In genomic region chr12:7375145-7375543, GRCh38 we compare ENCODE assay signal across 14 cellular contexts.
"Had no signal": no experiment of that assay in that cellular context is flagged by ENCODE, and none has a peak within 500 bp of the region (broad histone marks: within the 10 kb centered on the region; RNA-seq: fewer than 3 reads in every experiment).

No MANE protein-coding gene starts in this region.

- H3K27ac Mint-ChIP-seq: activated naive CD8-positive, alpha-beta T cell; activated T-cell treated with anti-CD3 and anti-CD28 coated beads, Interleukin-2, amount 50 U/mL, for 72 hours; effector memory CD8-positive, alpha-beta T cell; natural killer cell treated with Interleukin-12 subunit alpha and Interleukin-12 subunit beta and Interleukin-15 and Interleukin-18, amount 100 ng/mL, for 72 hours; WTC11 had no signal

- ATAC-seq: activated T-cell treated with anti-CD3 and anti-CD28 coated beads, Interleukin-2, amount 50 U/mL, for 72 hours; effector memory CD8-positive, alpha-beta T cell; heart left ventricle; right cardiac atrium had no signal

- DNase-seq: activated CD4-positive, alpha-beta T cell treated with anti-CD3 and anti-CD28 coated beads, Interleukin-2, amount 50 U/mL, for 4 hours; activated naive CD4-positive, alpha-beta T cell; activated T-cell treated with anti-CD3 and anti-CD28 coated beads for 4 hours; anterior cingulate cortex; cortex of kidney; effector memory CD8-positive, alpha-beta T cell; kidney glomerular epithelial cell; stimulated activated naive CD4-positive, alpha-beta T cell had no signal

- H3K9me3 Mint-ChIP-seq: effector memory CD8-positive, alpha-beta T cell; natural killer cell treated with Interleukin-12 subunit alpha and Interleukin-12 subunit beta and Interleukin-15 and Interleukin-18, amount 100 ng/mL, for 72 hours had no signal

- H3K4me3 Mint-ChIP-seq: activated naive CD8-positive, alpha-beta T cell; activated T-cell treated with anti-CD3 and anti-CD28 coated beads, Interleukin-2, amount 50 U/mL, for 72 hours; effector memory CD8-positive, alpha-beta T cell; natural killer cell treated with Interleukin-12 subunit alpha and Interleukin-12 subunit beta and Interleukin-15 and Interleukin-18, amount 100 ng/mL, for 72 hours; WTC11 had no signal

- H3K36me3 Mint-ChIP-seq: natural killer cell treated with Interleukin-12 subunit alpha and Interleukin-12 subunit beta and Interleukin-15 and Interleukin-18, amount 100 ng/mL, for 72 hours; WTC11 had no signal
